ENCODE assay signal across 1 cellular context in genomic region chr20:2005831-2006426, GRCh38.
TF ChIP-seq lines count a peak whose summit lies in the region.

No MANE protein-coding gene starts in this region.

TF ChIP-seq in HepG2, 621 proteins besides CTCF, POLR2A, EP300 and RAD21 (continued from another document and continues in another):
- TF ChIP-seq ZNF652 (CRISPR knock-in tag; IDR thresholded peaks at IDR 0.05; ENCODE audit: borderline replicate concordance, low read depth) (peak; percentile 71), ARNT2 (CRISPR knock-in tag; IDR thresholded peaks at IDR 0.05; ENCODE audit: low read depth) (peak; percentile 99), ZNF703 (CRISPR knock-in tag; IDR thresholded peaks at IDR 0.05; ENCODE audit: borderline replicate concordance) (no peak; the same call in 1 of the 2 replicates), TBP (CRISPR knock-in tag; IDR thresholded peaks at IDR 0.05) (no peak), SAFB2 (CRISPR knock-in tag; IDR thresholded peaks at IDR 0.05; ENCODE audit: borderline replicate concordance, low read depth) (peak; percentile 73; the same call in 1 of the 2 replicates), ZFP62 (CRISPR knock-in tag; IDR thresholded peaks at IDR 0.05) (no peak), NR1H2 (CRISPR knock-in tag; IDR thresholded peaks at IDR 0.05; ENCODE audit: borderline replicate concordance, low read depth) (no peak; the same call in 1 of the 2 replicates), ZNF839 (CRISPR knock-in tag; IDR thresholded peaks at IDR 0.05; ENCODE audit: borderline replicate concordance) (0 out of 2 replicates have a peak, but pooled peaks have one; percentile 44), ZNF772 (CRISPR knock-in tag; IDR thresholded peaks at IDR 0.05) (peak; percentile 99), SP2 (CRISPR knock-in tag; IDR thresholded peaks at IDR 0.05) (peak; percentile 48; the same call in 1 of the 2 replicates), HNRNPUL1 (IDR thresholded peaks at IDR 0.05; ENCODE audit: low read depth, low read length) (no peak), SP1 (IDR thresholded peaks at IDR 0.05) (no peak), SP1 (CRISPR knock-in tag; IDR thresholded peaks at IDR 0.05) (0 out of 2 replicates have a peak, but pooled peaks have one; percentile 51), NFRKB (IDR thresholded peaks at IDR 0.05) (no peak), ZFP41 (CRISPR knock-in tag; IDR thresholded peaks at IDR 0.05; ENCODE audit: borderline replicate concordance) (peak; percentile 80; the same call in 1 of the 2 replicates), PAF1 (CRISPR knock-in tag; IDR thresholded peaks at IDR 0.05) (no peak), PHB2 (IDR thresholded peaks at IDR 0.05; ENCODE audit: partially characterized antibody) (no peak), ZNF569 (CRISPR knock-in tag; IDR thresholded peaks at IDR 0.05; ENCODE audit: borderline replicate concordance) (no peak), ZMYM2 (CRISPR knock-in tag; IDR thresholded peaks at IDR 0.05) (peak; percentile 79), JUNB (CRISPR knock-in tag; IDR thresholded peaks at IDR 0.05; ENCODE audit: borderline replicate concordance) (peak; percentile 77), GABPA (IDR thresholded peaks at IDR 0.05; ENCODE audit: low read depth, low read length) (no peak), GABPA (CRISPR knock-in tag; IDR thresholded peaks at IDR 0.05; ENCODE audit: low read depth) (peak; percentile 64), ZNF7 (CRISPR knock-in tag; IDR thresholded peaks at IDR 0.05) (peak; percentile 69), ARNT (IDR thresholded peaks at IDR 0.05) (no peak), HOXA5 (CRISPR knock-in tag; IDR thresholded peaks at IDR 0.05) (peak; percentile 100), ZNF33B (CRISPR knock-in tag; IDR thresholded peaks at IDR 0.05) (peak; percentile 97), ZFAT (CRISPR knock-in tag; conservative IDR thresholded peaks at IDR 0.05) (peak; percentile 44; the same call in 1 of the 2 replicates), ZNF792 (CRISPR knock-in tag; IDR thresholded peaks at IDR 0.05) (peak; percentile 99), ZNF549 (CRISPR knock-in tag; IDR thresholded peaks at IDR 0.05) (no peak; the same call in 1 of the 2 replicates), ZC3H13 (CRISPR knock-in tag; IDR thresholded peaks at IDR 0.05) (peak; percentile 78; the same call in 1 of the 2 replicates), ZNF44 (CRISPR knock-in tag; IDR thresholded peaks at IDR 0.05) (peak; percentile 96; the same call in 1 of the 2 replicates), NFE2L1 (CRISPR knock-in tag; IDR thresholded peaks at IDR 0.05; ENCODE audit: borderline replicate concordance) (no peak), ZNF616 (CRISPR knock-in tag; IDR thresholded peaks at IDR 0.05; ENCODE audit: low read depth) (peak; percentile 98), SRY (CRISPR knock-in tag; IDR thresholded peaks at IDR 0.05) (peak; percentile 100), ZFP82 (CRISPR knock-in tag; IDR thresholded peaks at IDR 0.05; ENCODE audit: borderline replicate concordance) (no peak; the same call in 1 of the 2 replicates), ZNF577 (CRISPR knock-in tag; IDR thresholded peaks at IDR 0.05; ENCODE audit: borderline replicate concordance, low read depth) (0 out of 2 replicates have a peak, but pooled peaks have one; percentile 83), USF2 (IDR thresholded peaks at IDR 0.05; ENCODE audit: low read depth, low read length) (no peak), USF2 (CRISPR knock-in tag; IDR thresholded peaks at IDR 0.05; ENCODE audit: borderline replicate concordance) (no peak), BRCA1 (CRISPR knock-in tag; IDR thresholded peaks at IDR 0.05) (peak; percentile 100), HDAC1 (CRISPR knock-in tag; IDR thresholded peaks at IDR 0.05) (peak; percentile 88), DR1 (CRISPR knock-in tag; IDR thresholded peaks at IDR 0.05) (no peak), RCOR2 (CRISPR knock-in tag; IDR thresholded peaks at IDR 0.05) (peak; percentile 60; the same call in 1 of the 2 replicates), RARA (CRISPR knock-in tag; IDR thresholded peaks at IDR 0.05) (peak; percentile 90), POLR2AphosphoS5 (IDR thresholded peaks at IDR 0.05; ENCODE audit: low read depth, low read length) (no peak), SALL2 (CRISPR knock-in tag; IDR thresholded peaks at IDR 0.05) (peak; percentile 95; the same call in 1 of the 2 replicates), ZNF484 (CRISPR knock-in tag; IDR thresholded peaks at IDR 0.05; ENCODE audit: borderline replicate concordance, low read depth) (peak; percentile 94; the same call in 1 of the 2 replicates), ZBTB33 (CRISPR knock-in tag; IDR thresholded peaks at IDR 0.05) (peak; percentile 80; the same call in 1 of the 2 replicates), SYNCRIP (IDR thresholded peaks at IDR 0.05; ENCODE audit: insufficient read depth, low read depth, low read length) (no peak), E2F5 (CRISPR knock-in tag; conservative IDR thresholded peaks at IDR 0.05) (peak; percentile 79; the same call in 1 of the 2 replicates)
- TF ChIP-seq, protein P1, sequence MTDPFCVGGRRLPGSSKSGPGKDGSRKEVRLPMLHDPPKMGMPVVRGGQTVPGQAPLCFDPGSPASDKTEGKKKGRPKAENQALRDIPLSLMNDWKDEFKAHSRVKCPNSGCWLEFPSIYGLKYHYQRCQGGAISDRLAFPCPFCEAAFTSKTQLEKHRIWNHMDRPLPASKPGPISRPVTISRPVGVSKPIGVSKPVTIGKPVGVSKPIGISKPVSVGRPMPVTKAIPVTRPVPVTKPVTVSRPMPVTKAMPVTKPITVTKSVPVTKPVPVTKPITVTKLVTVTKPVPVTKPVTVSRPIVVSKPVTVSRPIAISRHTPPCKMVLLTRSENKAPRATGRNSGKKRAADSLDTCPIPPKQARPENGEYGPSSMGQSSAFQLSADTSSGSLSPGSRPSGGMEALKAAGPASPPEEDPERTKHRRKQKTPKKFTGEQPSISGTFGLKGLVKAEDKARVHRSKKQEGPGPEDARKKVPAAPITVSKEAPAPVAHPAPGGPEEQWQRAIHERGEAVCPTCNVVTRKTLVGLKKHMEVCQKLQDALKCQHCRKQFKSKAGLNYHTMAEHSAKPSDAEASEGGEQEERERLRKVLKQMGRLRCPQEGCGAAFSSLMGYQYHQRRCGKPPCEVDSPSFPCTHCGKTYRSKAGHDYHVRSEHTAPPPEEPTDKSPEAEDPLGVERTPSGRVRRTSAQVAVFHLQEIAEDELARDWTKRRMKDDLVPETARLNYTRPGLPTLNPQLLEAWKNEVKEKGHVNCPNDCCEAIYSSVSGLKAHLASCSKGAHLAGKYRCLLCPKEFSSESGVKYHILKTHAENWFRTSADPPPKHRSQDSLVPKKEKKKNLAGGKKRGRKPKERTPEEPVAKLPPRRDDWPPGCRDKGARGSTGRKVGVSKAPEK (CRISPR knock-in tag; IDR thresholded peaks at IDR 0.05; ENCODE audit: borderline replicate concordance), result peak; percentile 51; the same call in 1 of the 2 replicates
- TF ChIP-seq, protein P2, sequence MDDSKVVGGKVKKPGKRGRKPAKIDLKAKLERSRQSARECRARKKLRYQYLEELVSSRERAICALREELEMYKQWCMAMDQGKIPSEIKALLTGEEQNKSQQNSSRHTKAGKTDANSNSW (CRISPR knock-in tag; IDR thresholded peaks at IDR 0.05; ENCODE audit: borderline replicate concordance), result 0 out of 2 replicates have a peak, but pooled peaks have one; percentile 77
- TF ChIP-seq, protein P3, sequence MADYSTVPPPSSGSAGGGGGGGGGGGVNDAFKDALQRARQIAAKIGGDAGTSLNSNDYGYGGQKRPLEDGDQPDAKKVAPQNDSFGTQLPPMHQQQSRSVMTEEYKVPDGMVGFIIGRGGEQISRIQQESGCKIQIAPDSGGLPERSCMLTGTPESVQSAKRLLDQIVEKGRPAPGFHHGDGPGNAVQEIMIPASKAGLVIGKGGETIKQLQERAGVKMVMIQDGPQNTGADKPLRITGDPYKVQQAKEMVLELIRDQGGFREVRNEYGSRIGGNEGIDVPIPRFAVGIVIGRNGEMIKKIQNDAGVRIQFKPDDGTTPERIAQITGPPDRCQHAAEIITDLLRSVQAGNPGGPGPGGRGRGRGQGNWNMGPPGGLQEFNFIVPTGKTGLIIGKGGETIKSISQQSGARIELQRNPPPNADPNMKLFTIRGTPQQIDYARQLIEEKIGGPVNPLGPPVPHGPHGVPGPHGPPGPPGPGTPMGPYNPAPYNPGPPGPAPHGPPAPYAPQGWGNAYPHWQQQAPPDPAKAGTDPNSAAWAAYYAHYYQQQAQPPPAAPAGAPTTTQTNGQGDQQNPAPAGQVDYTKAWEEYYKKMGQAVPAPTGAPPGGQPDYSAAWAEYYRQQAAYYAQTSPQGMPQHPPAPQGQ (CRISPR knock-in tag; IDR thresholded peaks at IDR 0.05; ENCODE audit: borderline replicate concordance), result 0 out of 2 replicates have a peak, but pooled peaks have one; percentile 76
- TF ChIP-seq, protein P4, sequence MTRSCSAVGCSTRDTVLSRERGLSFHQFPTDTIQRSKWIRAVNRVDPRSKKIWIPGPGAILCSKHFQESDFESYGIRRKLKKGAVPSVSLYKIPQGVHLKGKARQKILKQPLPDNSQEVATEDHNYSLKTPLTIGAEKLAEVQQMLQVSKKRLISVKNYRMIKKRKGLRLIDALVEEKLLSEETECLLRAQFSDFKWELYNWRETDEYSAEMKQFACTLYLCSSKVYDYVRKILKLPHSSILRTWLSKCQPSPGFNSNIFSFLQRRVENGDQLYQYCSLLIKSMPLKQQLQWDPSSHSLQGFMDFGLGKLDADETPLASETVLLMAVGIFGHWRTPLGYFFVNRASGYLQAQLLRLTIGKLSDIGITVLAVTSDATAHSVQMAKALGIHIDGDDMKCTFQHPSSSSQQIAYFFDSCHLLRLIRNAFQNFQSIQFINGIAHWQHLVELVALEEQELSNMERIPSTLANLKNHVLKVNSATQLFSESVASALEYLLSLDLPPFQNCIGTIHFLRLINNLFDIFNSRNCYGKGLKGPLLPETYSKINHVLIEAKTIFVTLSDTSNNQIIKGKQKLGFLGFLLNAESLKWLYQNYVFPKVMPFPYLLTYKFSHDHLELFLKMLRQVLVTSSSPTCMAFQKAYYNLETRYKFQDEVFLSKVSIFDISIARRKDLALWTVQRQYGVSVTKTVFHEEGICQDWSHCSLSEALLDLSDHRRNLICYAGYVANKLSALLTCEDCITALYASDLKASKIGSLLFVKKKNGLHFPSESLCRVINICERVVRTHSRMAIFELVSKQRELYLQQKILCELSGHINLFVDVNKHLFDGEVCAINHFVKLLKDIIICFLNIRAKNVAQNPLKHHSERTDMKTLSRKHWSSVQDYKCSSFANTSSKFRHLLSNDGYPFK (CRISPR knock-in tag; IDR thresholded peaks at IDR 0.05; ENCODE audit: borderline replicate concordance), result no peak; the same call in 1 of the 2 replicates
- TF ChIP-seq, protein P5, sequence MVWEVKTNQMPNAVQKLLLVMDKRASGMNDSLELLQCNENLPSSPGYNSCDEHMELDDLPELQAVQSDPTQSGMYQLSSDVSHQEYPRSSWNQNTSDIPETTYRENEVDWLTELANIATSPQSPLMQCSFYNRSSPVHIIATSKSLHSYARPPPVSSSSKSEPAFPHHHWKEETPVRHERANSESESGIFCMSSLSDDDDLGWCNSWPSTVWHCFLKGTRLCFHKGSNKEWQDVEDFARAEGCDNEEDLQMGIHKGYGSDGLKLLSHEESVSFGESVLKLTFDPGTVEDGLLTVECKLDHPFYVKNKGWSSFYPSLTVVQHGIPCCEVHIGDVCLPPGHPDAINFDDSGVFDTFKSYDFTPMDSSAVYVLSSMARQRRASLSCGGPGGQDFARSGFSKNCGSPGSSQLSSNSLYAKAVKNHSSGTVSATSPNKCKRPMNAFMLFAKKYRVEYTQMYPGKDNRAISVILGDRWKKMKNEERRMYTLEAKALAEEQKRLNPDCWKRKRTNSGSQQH (CRISPR knock-in tag; IDR thresholded peaks at IDR 0.05; ENCODE audit: low read depth), result peak; percentile 100
- TF ChIP-seq, protein P6, sequence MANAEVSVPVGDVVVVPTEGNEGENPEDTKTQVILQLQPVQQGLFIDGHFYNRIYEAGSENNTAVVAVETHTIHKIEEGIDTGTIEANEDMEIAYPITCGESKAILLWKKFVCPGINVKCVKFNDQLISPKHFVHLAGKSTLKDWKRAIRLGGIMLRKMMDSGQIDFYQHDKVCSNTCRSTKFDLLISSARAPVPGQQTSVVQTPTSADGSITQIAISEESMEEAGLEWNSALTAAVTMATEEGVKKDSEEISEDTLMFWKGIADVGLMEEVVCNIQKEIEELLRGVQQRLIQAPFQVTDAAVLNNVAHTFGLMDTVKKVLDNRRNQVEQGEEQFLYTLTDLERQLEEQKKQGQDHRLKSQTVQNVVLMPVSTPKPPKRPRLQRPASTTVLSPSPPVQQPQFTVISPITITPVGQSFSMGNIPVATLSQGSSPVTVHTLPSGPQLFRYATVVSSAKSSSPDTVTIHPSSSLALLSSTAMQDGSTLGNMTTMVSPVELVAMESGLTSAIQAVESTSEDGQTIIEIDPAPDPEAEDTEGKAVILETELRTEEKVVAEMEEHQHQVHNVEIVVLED (CRISPR knock-in tag; IDR thresholded peaks at IDR 0.05; ENCODE audit: borderline replicate concordance), result peak; percentile 59; the same call in 1 of the 2 replicates
